ENCODE assay signal across 8 cellular contexts in genomic region chr6:142845624-142846458, GRCh38.
DNase-seq lines count a peak whose midpoint lies in the region; ATAC-seq lines count a peak whose summit lies in the region.

No MANE protein-coding gene starts in this region.

- DNase-seq in ELF-1 (ENCODE audit: low read depth, low spot score) (peak; percentile 98), NCI-H128 (lab: John Stamatoyannopoulos, UW; ENCODE audit: unreplicated experiment) (peak; percentile 13), medulla oblongata (ENCODE audit: extremely low spot score) (peak; percentile 86), CD1c-positive myeloid dendritic cell (ENCODE audit: extremely low spot score) (no peak)
- DNase-seq in activated CD4-positive, alpha-beta memory T cell treated with anti-CD3 and anti-CD28 coated beads for 36 hours, result peak; percentile 65
- peak; percentile 53 to 64 (median 53) for DNase-seq in effector memory CD8-positive, alpha-beta T cell
- peak; percentile 40 for DNase-seq in stimulated activated naive CD8-positive, alpha-beta T cell treated with anti-CD3 and anti-CD28 coated beads, Interleukin-15, Interleukin-2, amounts not matched to agents 100 U/mL and 50 U/mL, for 24 hours

- H3K4me3 Mint-ChIP-seq in activated CD4-positive, alpha-beta memory T cell treated with anti-CD3 and anti-CD28 coated beads for 36 hours, result peak overlapping the region; percentile 72
- H3K4me3 Mint-ChIP-seq in effector memory CD8-positive, alpha-beta T cell, result peak overlapping the region; percentile 86

- peak overlapping the region; percentile 88 for H3K27ac Mint-ChIP-seq in activated CD4-positive, alpha-beta memory T cell treated with anti-CD3 and anti-CD28 coated beads for 36 hours
- H3K27ac Mint-ChIP-seq in effector memory CD8-positive, alpha-beta T cell, result peak overlapping the region; percentile 92 to 99

- CTCF ChIA-PET in activated CD4-positive, alpha-beta memory T cell treated with anti-CD3 and anti-CD28 coated beads for 36 hours (lab: Charles Lee), result interaction anchor here (0.9 to 1.4 kb wide), 5 partner anchors 9 to 153 kb away, joined by 3 to 4 read pairs (median 3); no protein-coding TSS in a partner anchor

- POLR2A ChIA-PET in activated CD4-positive, alpha-beta memory T cell treated with anti-CD3 and anti-CD28 coated beads for 36 hours (lab: Charles Lee), result interaction anchor here (0.6 to 3.2 kb wide), 8 partner anchors 9 to 100 kb away, joined by 3 to 20 read pairs (median 4); no protein-coding TSS in a partner anchor

- peaks cover 96% of the 10 kb centered on the region for H3K4me1 Mint-ChIP-seq in activated CD4-positive, alpha-beta memory T cell treated with anti-CD3 and anti-CD28 coated beads for 36 hours (ENCODE audit: low read depth)
- H3K4me1 Mint-ChIP-seq in effector memory CD8-positive, alpha-beta T cell (ENCODE audit: low read depth in 2 of 2), result peaks cover 59 to 86% of the 10 kb centered on the region in 2 donors

- no peaks in the 10 kb centered on the region for H3K9me3 Mint-ChIP-seq in activated CD4-positive, alpha-beta memory T cell treated with anti-CD3 and anti-CD28 coated beads for 36 hours
- no peaks in the 10 kb centered on the region for H3K9me3 Mint-ChIP-seq in effector memory CD8-positive, alpha-beta T cell

- no peaks in the 10 kb centered on the region for H3K27me3 Mint-ChIP-seq in activated CD4-positive, alpha-beta memory T cell treated with anti-CD3 and anti-CD28 coated beads for 36 hours
- H3K27me3 Mint-ChIP-seq in effector memory CD8-positive, alpha-beta T cell, result no peaks in the 10 kb centered on the region

- intact Hi-C loops in activated CD4-positive, alpha-beta memory T cell treated with anti-CD3 and anti-CD28 coated beads for 36 hours (cut with micrococcal nuclease), result loop anchor here (1.0 to 5.0 kb wide), 3 partner anchors 10 to 154 kb away; no protein-coding TSS in a partner anchor

- peaks cover 4% of the 10 kb centered on the region for H3K36me3 Mint-ChIP-seq in activated CD4-positive, alpha-beta memory T cell treated with anti-CD3 and anti-CD28 coated beads for 36 hours
- H3K36me3 Mint-ChIP-seq in effector memory CD8-positive, alpha-beta T cell (ENCODE audit: insufficient read depth), result peaks cover 15% of the 10 kb centered on the region

- ATAC-seq in effector memory CD8-positive, alpha-beta T cell (replicated peaks), result peak; percentile 71
- no peak for ATAC-seq in stimulated activated naive CD8-positive, alpha-beta T cell treated with anti-CD3 and anti-CD28 coated beads, Interleukin-15, Interleukin-2, amounts not matched to agents 100 U/mL and 50 U/mL, for 24 hours
- no peak for ATAC-seq in HG02610 (IDR thresholded peaks at IDR 0.05; ENCODE audit: unreplicated experiment)
